Comparison of ENCODE assay signal across 21 cellular contexts in the genomic region with DNA sequence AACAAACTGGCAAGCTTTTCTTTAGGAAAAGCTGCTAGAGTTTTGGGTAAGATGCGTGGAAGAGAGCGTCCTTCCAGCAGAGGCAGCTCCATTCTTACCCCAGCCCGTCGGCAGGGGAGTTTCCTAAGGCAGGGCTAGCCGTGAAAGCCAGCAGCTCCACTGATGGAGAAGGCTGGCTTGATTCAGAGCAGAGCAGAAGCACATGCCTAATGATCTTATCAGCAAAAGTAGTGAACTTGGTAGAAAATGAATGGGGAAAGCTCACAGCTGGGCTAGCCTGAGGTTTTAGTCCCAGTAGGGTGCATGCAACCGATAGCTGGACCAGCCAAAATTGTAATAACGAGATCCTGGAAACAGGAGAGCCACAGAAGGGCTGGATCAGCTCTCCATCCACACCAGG. TPM values are rescaled to one million over a fixed set of nuclear protein-coding genes. Genes with fewer than 3 reads are reported as not detected.
"Had no signal": no experiment of that assay in that cellular context is flagged by ENCODE, and none has a peak within 500 bp of the region (broad histone marks: within the 10 kb centered on the region; RNA-seq: fewer than 3 reads in every experiment).

No MANE protein-coding gene starts in this region.

- ATAC-seq: gastrocnemius medialis; left colon; left ventricle myocardium superior; naive thymus-derived CD4-positive, alpha-beta T cell; sciatic nerve; stimulated activated memory B cell treated with anti-CD40 and anti-IgM and Interleukin-4, amounts not matched to agents 10 μg/mL and 1 μg/mL and 100 μg/mL, for 72 hours; upper lobe of right lung had no signal

- H3K4me3 ChIP-seq: coronary artery, gastrocnemius medialis, lung, spleen, tibial nerve, upper lobe of right lung, vagina had no signal

- H3K27me3 ChIP-seq: gastrocnemius medialis, spleen, tibial nerve, upper lobe of right lung, vagina had no signal

- H3K9me3 Mint-ChIP-seq: stimulated activated memory B cell treated with anti-CD40 and anti-IgM and Interleukin-4, amounts not matched to agents 10 μg/mL and 1 μg/mL and 100 μg/mL, for 72 hours; stimulated activated naive CD8-positive, alpha-beta T cell treated with anti-CD3 and anti-CD28 coated beads, Interleukin-15, Interleukin-2, amounts not matched to agents 100 ng/mL and 50 ng/mL, for 24 hours had no signal

- H3K36me3 Mint-ChIP-seq: naive thymus-derived CD4-positive, alpha-beta T cell; stimulated activated memory B cell treated with anti-CD40 and anti-IgM and Interleukin-4, amounts not matched to agents 10 μg/mL and 1 μg/mL and 100 μg/mL, for 72 hours had no signal

- H3K27ac Mint-ChIP-seq: naive thymus-derived CD4-positive, alpha-beta T cell; stimulated activated memory B cell treated with anti-CD40 and anti-IgM and Interleukin-4, amounts not matched to agents 10 μg/mL and 1 μg/mL and 100 μg/mL, for 72 hours; stimulated activated naive CD8-positive, alpha-beta T cell treated with anti-CD3 and anti-CD28 coated beads, Interleukin-15, Interleukin-2, amounts not matched to agents 100 ng/mL and 50 ng/mL, for 24 hours had no signal

- H3K4me3 Mint-ChIP-seq: naive thymus-derived CD4-positive, alpha-beta T cell; nephron progenitor cell; stimulated activated memory B cell treated with anti-CD40 and anti-IgM and Interleukin-4, amounts not matched to agents 10 μg/mL and 1 μg/mL and 100 μg/mL, for 72 hours; stimulated activated naive CD8-positive, alpha-beta T cell treated with anti-CD3 and anti-CD28 coated beads, Interleukin-15, Interleukin-2, amounts not matched to agents 100 ng/mL and 50 ng/mL, for 24 hours had no signal

- H3K27ac ChIP-seq: coronary artery, gastrocnemius medialis, spleen, tibial nerve, upper lobe of right lung, vagina had no signal

- H3K4me1 Mint-ChIP-seq: naive thymus-derived CD4-positive, alpha-beta T cell; stimulated activated memory B cell treated with anti-CD40 and anti-IgM and Interleukin-4, amounts not matched to agents 10 μg/mL and 1 μg/mL and 100 μg/mL, for 72 hours had no signal

- H3K9me3 ChIP-seq: gastrocnemius medialis, spleen, tibial nerve, upper lobe of right lung, vagina had no signal

- H3K36me3 ChIP-seq: gastrocnemius medialis, spleen, tibial nerve, upper lobe of right lung, vagina had no signal

- H3K4me1 ChIP-seq: gastrocnemius medialis, spleen, tibial nerve, upper lobe of right lung, vagina had no signal

- DNase-seq: effector CD8-positive, alpha-beta T cell; gastrocnemius medialis; kidney; left colon; left ventricle myocardium superior; mesenchymal stem cell; naive thymus-derived CD4-positive, alpha-beta T cell; nephron progenitor cell; spleen; stimulated activated CD4-positive, alpha-beta T cell treated with anti-CD3 and anti-CD28 coated beads, Interleukin-15, amount 100 ng/mL, for 24 hours; stimulated activated CD4-positive, alpha-beta T cell treated with anti-CD3 and anti-CD28 coated beads, Interleukin-1b, Interleukin-23, amount 100 ng/mL, for 48 hours; stimulated activated CD4-positive, alpha-beta T cell treated with anti-CD3 and anti-CD28 coated beads, Interleukin-4, amount 100 ng/mL, for 24 hours; upper lobe of right lung had no signal

- H3K27me3 Mint-ChIP-seq: naive thymus-derived CD4-positive, alpha-beta T cell; stimulated activated memory B cell treated with anti-CD40 and anti-IgM and Interleukin-4, amounts not matched to agents 10 μg/mL and 1 μg/mL and 100 μg/mL, for 72 hours; stimulated activated naive CD8-positive, alpha-beta T cell treated with anti-CD3 and anti-CD28 coated beads, Interleukin-15, Interleukin-2, amounts not matched to agents 100 ng/mL and 50 ng/mL, for 24 hours had no signal

RNA-seq across cellular contexts. Expression of a gene that starts 20.8 kb away (rescaled TPM):
- total RNA-seq: mononuclear cell; naive thymus-derived CD4-positive, alpha-beta T cell had no signal
- polyA plus RNA-seq: naive thymus-derived CD4-positive, alpha-beta T cell had no signal
